ENCODE assay signal across 19 cellular contexts in the genomic region with DNA sequence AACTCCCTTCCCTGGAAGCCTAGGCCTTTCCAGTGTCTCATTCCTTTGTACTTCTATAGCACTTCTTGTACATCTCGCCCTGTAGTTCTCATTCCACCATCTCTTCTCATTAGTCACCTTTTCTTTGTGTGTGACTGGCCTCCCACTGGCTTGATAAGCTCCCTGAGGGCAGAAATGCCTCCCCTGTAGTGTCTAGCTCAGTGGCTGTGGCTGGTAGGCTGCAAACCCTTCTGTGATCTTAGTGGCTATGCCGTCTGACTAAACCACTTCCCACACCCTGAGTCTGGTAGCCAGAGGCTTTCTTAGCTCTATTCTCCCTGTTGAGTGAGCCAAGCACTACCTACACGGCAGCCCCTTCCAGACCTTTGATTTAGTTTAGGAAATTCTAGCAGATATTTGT. TPM values are rescaled to one million over a fixed set of nuclear protein-coding genes. Genes with fewer than 3 reads are reported as not detected.
DNase-seq lines count a peak whose midpoint lies in the region; FAIRE-seq and TF ChIP-seq lines count a peak whose summit lies in the region.
"Had no signal": no experiment of that assay in that cellular context is flagged by ENCODE, and none has a peak within 500 bp of the region (broad histone marks: within the 10 kb centered on the region; RNA-seq: fewer than 3 reads in every experiment).

No MANE protein-coding gene starts in this region.

- no peak overlapping the region for H3K27ac ChIP-seq in transverse colon
- H3K27ac ChIP-seq: BLaER1 had no signal

- H3K36me3 ChIP-seq in bronchial epithelial cell (ENCODE audit: control insufficient read depth, insufficient read depth, low read length) (no peaks in the 10 kb centered on the region), transverse colon (no peaks in the 10 kb centered on the region)
- H3K36me3 ChIP-seq: BLaER1 had no signal

- in situ Hi-C loops in transverse colon (cut with MboI; ENCODE audit: low pct_ligation_motif_present in 1 of 4, low pct_unique_long_range_greater_than_20kb in 1 of 4, low sequenced_read_pairs in 3 of 4) = no loop called here

- H3K4me1 ChIP-seq in transverse colon = no peaks in the 10 kb centered on the region
- H3K4me1 ChIP-seq: BLaER1, Caco-2 had no signal

- no peak for TF ChIP-seq POLR2A in transverse colon (IDR thresholded peaks at IDR 0.05)

- H3K9me3 ChIP-seq in transverse colon = peaks cover 0 to 6% of the 10 kb centered on the region in 2 donors
- H3K9me3 ChIP-seq: Caco-2 had no signal

- DNase-seq in Daoy (ENCODE audit: low read depth) (peak; percentile 65), M059J (ENCODE audit: low read depth) (peak; percentile 42), bronchial epithelial cell (ENCODE audit: low read depth) (peak; percentile 35), iris pigment epithelial cell (ENCODE audit: low read depth) (peak; percentile 12), hypothalamus (lab: John Stamatoyannopoulos, UW) (no peak), SW480 (ENCODE audit: low spot score) (no peak), transverse colon (no peak)
- DNase-seq: 8988T; AML-193; Caco-2; CD8-positive, alpha-beta memory T cell; DND-41; GOT3; H9 had no signal

- intact Hi-C loops in transverse colon (cut with DNase I; ENCODE audit: low total_unique reads) = no loop called here

- TF ChIP-seq CTCF in bronchial epithelial cell (IDR thresholded peaks at IDR 0.05; ENCODE audit: insufficient read depth, low read length, severe bottlenecking) (no peak), transverse colon (IDR thresholded peaks at IDR 0.05) (no peak)

- no peak overlapping the region for H3K4me3 ChIP-seq in bronchial epithelial cell (ENCODE audit: low read depth, low read length)
- no peak overlapping the region for H3K4me3 ChIP-seq in transverse colon
- H3K4me3 ChIP-seq: BLaER1, GM12878 had no signal

- no peak for FAIRE-seq in bronchial epithelial cell (lab: Jason Lieb, UNC)
- FAIRE-seq: GM12878, GM18507, HepG2 had no signal

- no peak for TF ChIP-seq EP300 in transverse colon (IDR thresholded peaks at IDR 0.05; ENCODE audit: low read depth)

- 56 to 91% methylated on average over 1 to 3 of the region's 3 CpGs for WGBS in transverse colon (ENCODE audit: low coverage in 1 of 2), 2 donors

- H3K27me3 ChIP-seq in bronchial epithelial cell (ENCODE audit: control insufficient read depth, insufficient read depth, low read length) = no peaks in the 10 kb centered on the region
- no peaks in the 10 kb centered on the region for H3K27me3 ChIP-seq in transverse colon
- H3K27me3 ChIP-seq: BLaER1 had no signal

RNA-seq across cellular contexts. Expression of gene TNFAIP8L3, which starts 24.4 kb away (rescaled TPM):
- total RNA-seq in Daoy (2014; rRNA removed; shearing (Covaris generic)) = 0.97 and 1.0 TPM in 2 replicates
- 1.2 and 1.3 TPM in 2 replicates for total RNA-seq in M059J (2014; rRNA removed; shearing (Covaris generic))
- total RNA-seq in bronchial epithelial cell = 5.0 and 7.6 TPM in 2 replicates
- total RNA-seq in transverse colon = 10 to 100 TPM in 1 of 4 donors, 1 to 10 TPM in 3; 6.8 to 35.5 (median 8.6) TPM
- total RNA-seq: Caco-2, G401, GM12878 had no signal

Comparison
In these comparisons a context has a peak if more than half of its experiments do, and no peak if none do; other contexts are left out.
1. DNase-seq: peak in Daoy (single experiment), M059J (single experiment), bronchial epithelial cell (single experiment) and iris pigment epithelial cell (single experiment); none in hypothalamus (0 of 51), SW480 (single experiment) and transverse colon (single experiment).